Comparison of ENCODE assay signal across 17 cellular contexts in genomic region chr1:215665212-215665611, GRCh38.
DNase-seq lines count a peak whose midpoint lies in the region; TF ChIP-seq lines count a peak whose summit lies in the region.
"Had no signal": no experiment of that assay in that cellular context is flagged by ENCODE, and none has a peak within 500 bp of the region (broad histone marks: within the 10 kb centered on the region; RNA-seq: fewer than 3 reads in every experiment).

No MANE protein-coding gene starts in this region.

- H3K4me3 ChIP-seq in AG04449 (ENCODE audit: low read depth, low read length) (no peak overlapping the region), fibroblast of mammary gland (ENCODE audit: control insufficient read depth, low read depth, low read length) (no peak overlapping the region), ascending aorta (no peak overlapping the region), foreskin fibroblast (ENCODE audit: low read depth in 1 of 2, low read length in 2 of 2) (no peak overlapping the region)
- H3K4me3 ChIP-seq: skin epidermis had no signal

- CTCF ChIA-PET in AG04449 (lab: Yijun Ruan, JAX), result no interaction called here

- no peak overlapping the region for H3K27ac ChIP-seq in ascending aorta
- H3K27ac ChIP-seq: skin epidermis had no signal

- H3K36me3 ChIP-seq in ascending aorta, result no peaks in the 10 kb centered on the region

- TF ChIP-seq CTCF in AG04449 (IDR thresholded peaks at IDR 0.05; ENCODE audit: insufficient read depth, low read length, missing control alignments) (no peak), fibroblast of mammary gland (conservative IDR thresholded peaks at IDR 0.05; ENCODE audit: control insufficient read depth, insufficient read depth, low read depth, low read length) (no peak), GM10266 (IDR thresholded peaks at IDR 0.05; ENCODE audit: control insufficient read depth, insufficient read depth, low read depth, missing control alignments) (no peak), ascending aorta (IDR thresholded peaks at IDR 0.05) (no peak), foreskin fibroblast (IDR thresholded peaks at IDR 0.05; ENCODE audit: low read depth, low read length) (no peak)

- H3K4me1 ChIP-seq in ascending aorta, result peaks cover 0 to 5% of the 10 kb centered on the region in 2 donors

- DNase-seq in AG04449 (ENCODE audit: low read depth, low spot score), result peak; percentile 24
- DNase-seq in GM04504 (ENCODE audit: low read depth), result peak; percentile 22
- DNase-seq in M059J (ENCODE audit: low read depth), result peak; percentile 51
- peak; percentile 86 for DNase-seq in fibroblast of mammary gland (ENCODE audit: low read depth)
- DNase-seq in GM10266 (ENCODE audit: extremely low spot score), result no peak
- no peak for DNase-seq in NCI-H1105 treated with DMSO at 0.1 percent for 48 hours (lab: John Stamatoyannopoulos, UW)
- no peak for DNase-seq in ascending aorta (ENCODE audit: low spot score in 2 of 2)
- DNase-seq in foreskin fibroblast, result no peak
- DNase-seq: activated effector memory CD4-positive, alpha-beta T cell treated with anti-CD3 and anti-CD28 coated beads, Interleukin-2, amount 50 U/mL, for 16 hours; CD4-positive, CD25-positive, alpha-beta regulatory T cell; GOT3; islet precursor cell; MM.1S; naive B cell; NCI-H446 treated with DMSO at 0.1 percent for 48 hours; SIG-M5 had no signal

- POLR2A ChIA-PET in AG04449 (lab: Yijun Ruan, JAX), result no interaction called here

- no peaks in the 10 kb centered on the region for H3K9me3 ChIP-seq in ascending aorta

- intact Hi-C loops in ascending aorta (cut with DNase I), result no loop called here

- H3K27me3 ChIP-seq in ascending aorta, result no peaks in the 10 kb centered on the region

Comparison
In these comparisons a context has a peak if more than half of its experiments do, and no peak if none do; other contexts are left out.
1. DNase-seq: peak in AG04449 (single experiment), GM04504 (single experiment), M059J (single experiment) and fibroblast of mammary gland (single experiment); none in GM10266 (single experiment), NCI-H1105 treated with DMSO at 0.1 percent for 48 hours (single experiment), ascending aorta (0 of 2) and foreskin fibroblast (0 of 2).